ENCODE assay signal across 23 cellular contexts in genomic region chrX:2559124-2559523, GRCh38.
"Had no signal": no experiment of that assay in that cellular context is flagged by ENCODE, and none has a peak within 500 bp of the region (broad histone marks: within the 10 kb centered on the region; RNA-seq: fewer than 3 reads in every experiment).

No MANE protein-coding gene starts in this region.

- H3K27ac ChIP-seq: colonic mucosa, lower lobe of right lung, pancreas, right lobe of liver, stomach, testis, VCaP had no signal

- DNase-seq: activated CD4-positive, CD25-positive, alpha-beta regulatory T cell treated with anti-CD3 and anti-CD28 coated beads, Interleukin-2, amount 50 U/mL, for 72 hours; activated naive CD4-positive, alpha-beta T cell; activated naive CD8-positive, alpha-beta T cell treated with anti-CD3 and anti-CD28 coated beads for 36 hours; central memory CD4-positive, alpha-beta T cell; colonic mucosa; effector CD4-positive, alpha-beta T cell; foreskin melanocyte; glutamatergic neuron; hippocampal formation; left cardiac atrium; lower lobe of right lung; naive thymus-derived CD8-positive, alpha-beta T cell; pancreas; right lobe of liver; stimulated activated CD4-positive, alpha-beta T cell treated with anti-CD3 and anti-CD28 coated beads, Interleukin-4, amount 100 ng/mL, for 1 hour; stomach; T-helper 2 cell; testis had no signal

- H3K27me3 ChIP-seq: colonic mucosa, pancreas, right lobe of liver, testis had no signal

- H3K4me2 ChIP-seq: smooth muscle cell had no signal

- H3K36me3 ChIP-seq: colonic mucosa, lower lobe of right lung, pancreas, right lobe of liver, stomach had no signal

- H3K9me3 ChIP-seq: colonic mucosa, lower lobe of right lung, pancreas, right lobe of liver, stomach, testis had no signal

- H3K4me1 ChIP-seq: colonic mucosa, lower lobe of right lung, pancreas, right lobe of liver, stomach, testis had no signal

- H3K36me3 Mint-ChIP-seq: activated naive CD8-positive, alpha-beta T cell treated with anti-CD3 and anti-CD28 coated beads for 36 hours had no signal

- H3K9me3 Mint-ChIP-seq: activated naive CD8-positive, alpha-beta T cell treated with anti-CD3 and anti-CD28 coated beads for 36 hours; activated T-helper 17 cell treated with anti-CD3 and anti-CD28 coated beads, Interleukin-2, amount 50 U/mL, for 72 hours had no signal

- H3K4me1 Mint-ChIP-seq: activated naive CD8-positive, alpha-beta T cell treated with anti-CD3 and anti-CD28 coated beads for 36 hours; activated T-helper 17 cell treated with anti-CD3 and anti-CD28 coated beads, Interleukin-2, amount 50 U/mL, for 72 hours; naive thymus-derived CD8-positive, alpha-beta T cell had no signal

- H3K27ac Mint-ChIP-seq: activated naive CD8-positive, alpha-beta T cell treated with anti-CD3 and anti-CD28 coated beads for 36 hours; activated T-helper 17 cell treated with anti-CD3 and anti-CD28 coated beads, Interleukin-2, amount 50 U/mL, for 72 hours; brain; naive thymus-derived CD8-positive, alpha-beta T cell; type B pancreatic cell had no signal

- H3K4me3 Mint-ChIP-seq: activated naive CD8-positive, alpha-beta T cell treated with anti-CD3 and anti-CD28 coated beads for 36 hours; activated T-helper 17 cell treated with anti-CD3 and anti-CD28 coated beads, Interleukin-2, amount 50 U/mL, for 72 hours; brain; naive thymus-derived CD8-positive, alpha-beta T cell; type B pancreatic cell had no signal

- H3K4me3 ChIP-seq: colonic mucosa, lower lobe of right lung, pancreas, right lobe of liver, smooth muscle cell, stomach, testis had no signal
